1 cellular context compared by ENCODE assay signal in the genomic region with DNA sequence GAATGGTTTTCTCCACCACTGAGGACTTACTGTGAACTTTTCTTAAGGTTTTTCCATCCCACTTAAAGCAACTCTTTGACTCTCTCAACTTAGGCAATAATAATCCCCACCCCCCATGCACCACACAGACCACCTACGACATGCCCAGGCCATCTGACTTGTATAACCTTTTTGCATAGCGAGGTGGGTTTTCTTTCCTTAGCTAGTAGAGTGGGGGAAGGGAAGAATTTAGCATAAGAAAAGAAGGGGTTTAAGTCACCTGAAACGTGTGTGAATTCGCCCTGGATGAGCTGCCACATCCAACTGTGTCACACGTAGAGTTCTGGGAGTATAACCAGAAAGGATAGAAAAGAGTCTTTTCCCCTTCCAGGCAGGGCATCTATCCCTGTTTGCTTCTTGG.
TF ChIP-seq lines count a peak whose summit lies in the region.

No MANE protein-coding gene starts in this region.

TF ChIP-seq in GM23338, 12 proteins besides CTCF, POLR2A, EP300 and RAD21 (continued from another document):
- no peak for TF ChIP-seq ZNF462 (CRISPR knock-in tag; IDR thresholded peaks at IDR 0.05)
